Comparison of ENCODE assay signal across 12 cellular contexts in the genomic region with DNA sequence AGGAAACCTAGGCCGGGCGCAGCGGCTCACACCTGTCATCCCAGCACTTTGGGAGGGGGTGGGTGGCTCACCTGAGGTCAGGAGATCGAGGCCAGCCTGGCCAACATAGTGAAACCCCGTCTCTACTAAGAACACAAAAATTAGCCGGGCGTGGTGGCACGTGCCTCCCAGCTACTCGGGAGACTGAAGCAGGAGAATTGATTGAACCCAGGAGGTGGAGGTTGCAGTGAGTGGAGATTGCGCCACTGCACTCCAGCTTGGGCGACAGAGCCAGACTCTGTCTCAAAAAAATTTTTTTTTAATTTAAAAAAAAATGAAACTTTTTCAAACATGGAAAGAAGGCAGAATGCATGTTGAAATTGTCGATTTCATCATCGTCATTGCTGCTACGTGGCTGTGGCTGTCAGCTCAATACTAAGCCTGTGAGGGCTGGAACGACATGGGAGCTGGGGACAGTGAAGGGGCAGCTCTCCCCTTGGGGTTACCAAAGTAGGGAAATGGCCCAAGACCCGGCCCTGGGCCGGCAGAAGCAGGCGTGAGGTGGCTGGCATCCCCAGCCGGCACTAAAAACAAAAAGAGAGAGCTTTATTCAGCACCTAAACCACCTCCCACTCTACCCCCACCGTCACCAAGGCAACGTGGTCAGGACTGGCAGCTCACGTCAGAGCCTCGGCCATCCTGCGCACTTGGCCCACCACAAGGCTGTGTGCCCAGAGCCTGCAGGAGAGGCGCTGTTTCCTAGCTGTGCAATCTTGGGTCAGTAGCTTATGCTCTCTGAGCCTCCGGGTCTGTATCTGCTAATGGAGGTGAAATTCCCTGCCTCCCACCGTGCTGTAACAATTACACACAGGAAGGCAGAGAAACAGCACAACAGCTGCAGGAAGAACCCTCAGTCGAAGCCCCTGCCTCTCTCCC. TPM values are rescaled to one million over a fixed set of nuclear protein-coding genes. Genes with fewer than 3 reads are reported as not detected.
DNase-seq lines count a peak whose midpoint lies in the region; ATAC-seq and TF ChIP-seq lines count a peak whose summit lies in the region.
"Had no signal": no experiment of that assay in that cellular context is flagged by ENCODE, and none has a peak within 500 bp of the region (broad histone marks: within the 10 kb centered on the region; RNA-seq: fewer than 3 reads in every experiment).

No MANE protein-coding gene starts in this region.

- H3K27me3 ChIP-seq in right cardiac atrium (ENCODE audit: control insufficient read depth, insufficient read depth) (no peaks in the 10 kb centered on the region), brain microvascular endothelial cell (replicated peaks) (no peaks in the 10 kb centered on the region)
- H3K27me3 ChIP-seq: stomach had no signal

- no peaks in the 10 kb centered on the region for H3K4me1 ChIP-seq in right cardiac atrium (ENCODE audit: control insufficient read depth, insufficient read depth, low read length)

- H3K27ac Mint-ChIP-seq in activated T-helper 1 cell treated with anti-CD3 and anti-CD28 coated beads, Interleukin-12 subunit alpha, Interleukin-12 subunit beta, Interleukin-2, Interleukin-4 antibody, amounts not matched to agents 30 ng/mL and 10 ng/mL and 1 ng/mL, durations not matched to agents 14 hours and 24 hours and 36 hours = no peak overlapping the region
- H3K27ac Mint-ChIP-seq: CD4-positive, CD25-positive, alpha-beta regulatory T cell had no signal

- WGBS in right cardiac atrium = 80% methylated on average over 28 of the region's 28 CpGs

- no peaks in the 10 kb centered on the region for H3K27me3 Mint-ChIP-seq in activated T-helper 1 cell treated with anti-CD3 and anti-CD28 coated beads, Interleukin-12 subunit alpha, Interleukin-12 subunit beta, Interleukin-2, Interleukin-4 antibody, amounts not matched to agents 30 ng/mL and 10 ng/mL and 1 ng/mL, durations not matched to agents 14 hours and 24 hours and 36 hours (ENCODE audit: insufficient read depth)
- H3K27me3 Mint-ChIP-seq: CD4-positive, CD25-positive, alpha-beta regulatory T cell had no signal

- peak; percentile 17 for TF ChIP-seq CTCF in brain microvascular endothelial cell (IDR thresholded peaks at IDR 0.05; ENCODE audit: low read depth, low read length, missing control alignments)

- intact Hi-C loops in right cardiac atrium (cut with DNase I) = no loop called here
- intact Hi-C loops in left ventricle myocardium superior (cut with micrococcal nuclease) = no loop called here
- intact Hi-C loops in activated T-helper 1 cell treated with anti-CD3 and anti-CD28 coated beads, Interleukin-12 subunit alpha, Interleukin-12 subunit beta, Interleukin-2, Interleukin-4 antibody, amounts not matched to agents 30 ng/mL and 10 ng/mL and 1 ng/mL, durations not matched to agents 14 hours and 24 hours and 36 hours (cut with micrococcal nuclease) = no loop called here

- no peak overlapping the region for H3K27ac ChIP-seq in right cardiac atrium (ENCODE audit: low read length)
- H3K27ac ChIP-seq in brain microvascular endothelial cell = no peak overlapping the region
- H3K27ac ChIP-seq: stomach had no signal

- no peak overlapping the region for H3K4me3 ChIP-seq in right cardiac atrium (ENCODE audit: low read length)
- no peak overlapping the region for H3K4me3 ChIP-seq in brain microvascular endothelial cell (ENCODE audit: low read depth, low read length)
- H3K4me3 ChIP-seq: stomach had no signal

- H3K9me3 Mint-ChIP-seq in activated T-helper 1 cell treated with anti-CD3 and anti-CD28 coated beads, Interleukin-12 subunit alpha, Interleukin-12 subunit beta, Interleukin-2, Interleukin-4 antibody, amounts not matched to agents 30 ng/mL and 10 ng/mL and 1 ng/mL, durations not matched to agents 14 hours and 24 hours and 36 hours = peaks cover 6% of the 10 kb centered on the region

- peaks cover 15% of the 10 kb centered on the region for H3K4me1 Mint-ChIP-seq in activated T-helper 1 cell treated with anti-CD3 and anti-CD28 coated beads, Interleukin-12 subunit alpha, Interleukin-12 subunit beta, Interleukin-2, Interleukin-4 antibody, amounts not matched to agents 30 ng/mL and 10 ng/mL and 1 ng/mL, durations not matched to agents 14 hours and 24 hours and 36 hours (ENCODE audit: low read depth)

- H3K36me3 ChIP-seq in brain microvascular endothelial cell (replicated peaks) = no peaks in the 10 kb centered on the region

- in situ Hi-C loops in brain microvascular endothelial cell (cut with HindIII; ENCODE audit: low pct_ligation_motif_present, low sequenced_read_pairs) = no loop called here

- H3K36me3 Mint-ChIP-seq in activated T-helper 1 cell treated with anti-CD3 and anti-CD28 coated beads, Interleukin-12 subunit alpha, Interleukin-12 subunit beta, Interleukin-2, Interleukin-4 antibody, amounts not matched to agents 30 ng/mL and 10 ng/mL and 1 ng/mL, durations not matched to agents 14 hours and 24 hours and 36 hours (ENCODE audit: low read depth) = peaks cover 16% of the 10 kb centered on the region

- H3K9me3 ChIP-seq in right cardiac atrium (ENCODE audit: control insufficient read depth, low read length) = no peaks in the 10 kb centered on the region
- H3K9me3 ChIP-seq: stomach had no signal

- ATAC-seq in right cardiac atrium = peak in 1 of 2 donors; percentile 65
- ATAC-seq in left ventricle myocardium superior = no peak
- ATAC-seq in activated CD4-positive, CD25-positive, alpha-beta regulatory T cell treated with anti-CD3 and anti-CD28 coated beads, Interleukin-2, amount 50 U/mL, for 24 hours = no peak

- DNase-seq in right cardiac atrium (peak in 2 of 3 donors; percentile 59), left ventricle myocardium superior (no peak), brain microvascular endothelial cell (no peak), middle frontal gyrus (ENCODE audit: extremely low spot score, low spot score) (peak; percentile 59), NCI-H2081 treated with DMSO at 0.1 percent for 48 hours (lab: John Stamatoyannopoulos, UW) (no peak), T1000 (lab: John Stamatoyannopoulos, UW) (no peak)
- DNase-seq in activated T-helper 1 cell treated with anti-CD3 and anti-CD28 coated beads, Interleukin-12 subunit alpha, Interleukin-12 subunit beta, Interleukin-2, Interleukin-4 antibody, amounts not matched to agents 30 ng/mL and 10 ng/mL and 1 ng/mL, durations not matched to agents 14 hours and 24 hours and 36 hours (ENCODE audit: low spot score) = no peak
- DNase-seq: CD4-positive, CD25-positive, alpha-beta regulatory T cell; kidney glomerular epithelial cell; NCI-H2029; stomach had no signal

- no peak overlapping the region for H3K4me3 Mint-ChIP-seq in activated T-helper 1 cell treated with anti-CD3 and anti-CD28 coated beads, Interleukin-12 subunit alpha, Interleukin-12 subunit beta, Interleukin-2, Interleukin-4 antibody, amounts not matched to agents 30 ng/mL and 10 ng/mL and 1 ng/mL, durations not matched to agents 14 hours and 24 hours and 36 hours
- H3K4me3 Mint-ChIP-seq: CD4-positive, CD25-positive, alpha-beta regulatory T cell had no signal

RNA-seq across cellular contexts. Expression of a gene that starts 30.8 kb away (rescaled TPM):
- total RNA-seq in right cardiac atrium (1 to 10 TPM; 2.8 to 5.1 (median 3.3) TPM), left ventricle myocardium superior (1.7 TPM)
- polyA plus RNA-seq in right cardiac atrium = 1.5 TPM
- 7.8 and 8.6 TPM in 2 replicates for total RNA-seq in activated T-helper 1 cell treated with anti-CD3 and anti-CD28 coated beads, Interleukin-12 subunit alpha, Interleukin-12 subunit beta, Interleukin-2, Interleukin-4 antibody, amounts not matched to agents 30 ng/mL and 10 ng/mL and 1 ng/mL, durations not matched to agents 14 hours and 24 hours and 36 hours

Comparison
In these comparisons a context has a peak if more than half of its experiments do, and no peak if none do; other contexts are left out.
1. DNase-seq: peak in right cardiac atrium (2 of 3) and middle frontal gyrus (single experiment); none in left ventricle myocardium superior (single experiment), brain microvascular endothelial cell (single experiment), NCI-H2081 treated with DMSO at 0.1 percent for 48 hours (single experiment), activated T-helper 1 cell treated with anti-CD3 and anti-CD28 coated beads, Interleukin-12 subunit alpha, Interleukin-12 subunit beta, Interleukin-2, Interleukin-4 antibody, amounts not matched to agents 30 ng/mL and 10 ng/mL and 1 ng/mL, durations not matched to agents 14 hours and 24 hours and 36 hours (single experiment) and T1000 (single experiment).